In genomic region chr13:95842898-95843297, GRCh38 we compare ENCODE assay signal across 35 cellular contexts.
"Had no signal": no experiment of that assay in that cellular context is flagged by ENCODE, and none has a peak within 500 bp of the region (broad histone marks: within the 10 kb centered on the region; RNA-seq: fewer than 3 reads in every experiment).

No MANE protein-coding gene starts in this region.

- DNase-seq: activated B cell treated with CpG ODN at 0.5 μM for 24 hours; activated CD4-positive, alpha-beta memory T cell treated with anti-CD3 and anti-CD28 coated beads for 36 hours; activated CD4-positive, alpha-beta T cell treated with anti-CD3 and anti-CD28 coated beads for 4 hours; activated CD4-positive, alpha-beta T cell treated with anti-CD3 and anti-CD28 coated beads, Interleukin-2, amount 10 ng/mL, durations not matched to agents 24 days and 14 days; activated CD4-positive, alpha-beta T cell treated with anti-CD3 and anti-CD28 coated beads, Interleukin-2, amount 50 U/mL, for 1 hour; activated CD4-positive, alpha-beta T cell treated with anti-CD3 and anti-CD28 coated beads, Interleukin-2, amount 50 U/mL, for 4 hours; activated CD4-positive, CD25-positive, alpha-beta regulatory T cell treated with anti-CD3 and anti-CD28 coated beads, Interleukin-2, amount 50 U/mL, for 72 hours; activated CD8-positive, alpha-beta memory T cell treated with anti-CD3 and anti-CD28 coated beads, Interleukin-2, amount 50 U/mL, for 4 hours; activated CD8-positive, alpha-beta T cell treated with anti-CD3 and anti-CD28 coated beads for 36 hours; activated effector memory CD4-positive, alpha-beta T cell treated with anti-CD3 and anti-CD28 coated beads, Interleukin-2, amount 50 U/mL, for 16 hours; activated gamma-delta T cell treated with Interleukin-2 at 50 U/mL for 16 hours; activated naive CD4-positive, alpha-beta T cell; activated naive CD4-positive, alpha-beta T cell treated with anti-CD3 and anti-CD28 coated beads for 36 hours; activated naive CD4-positive, alpha-beta T cell treated with anti-CD3 and anti-CD28 coated beads, Interleukin-2, amount 50 U/mL, for 16 hours; activated naive CD8-positive, alpha-beta T cell treated with anti-CD3 and anti-CD28 coated beads for 36 hours; activated T-cell treated with anti-CD3 and anti-CD28 coated beads for 4 hours; activated T-cell treated with anti-CD3 and anti-CD28 coated beads, Interleukin-2, amount 50 U/mL, for 1 hour; activated T-cell treated with anti-CD3 and anti-CD28 coated beads, Interleukin-2, amount 50 U/mL, for 4 hours; activated T-cell treated with anti-CD3 and anti-CD28 coated beads, Interleukin-2, amount 50 U/mL, for 72 hours; adrenal gland; amniotic stem cell; aorta; body of pancreas; brain microvascular endothelial cell; caudate nucleus; cerebellar nuclear complex; T-helper 2 cell; T-helper 9 cell had no signal

- FAIRE-seq: astrocyte, TTC549 had no signal

- ATAC-seq: activated CD8-positive, alpha-beta T cell treated with anti-CD3 and anti-CD28 coated beads for 36 hours; activated naive CD4-positive, alpha-beta T cell treated with anti-CD3 and anti-CD28 coated beads, Interleukin-2, amount 50 U/mL, for 72 hours; activated T-cell treated with anti-CD3 and anti-CD28 coated beads, Interleukin-2, amount 50 U/mL, for 4 hours; activated T-cell treated with anti-CD3 and anti-CD28 coated beads, Interleukin-2, amount 50 U/mL, for 72 hours; activated T-helper 17 cell treated with anti-CD3 and anti-CD28 coated beads, Interleukin-2, amount 50 U/mL, for 72 hours; body of pancreas had no signal

- H3K27ac ChIP-seq: adrenal gland, body of pancreas, brain microvascular endothelial cell, breast epithelium, cardiac muscle cell, VCaP had no signal

- H3K27me3 ChIP-seq: adrenal gland, body of pancreas, brain microvascular endothelial cell, breast epithelium, cardiac muscle cell had no signal

- H3K4me3 ChIP-seq: adrenal gland, body of pancreas, breast epithelium, cardiac muscle cell had no signal

- H3K36me3 ChIP-seq: adrenal gland, brain microvascular endothelial cell, breast epithelium, cardiac muscle cell had no signal

- H3K4me1 ChIP-seq: adrenal gland, body of pancreas, breast epithelium had no signal

- H3K9me3 ChIP-seq: body of pancreas had no signal
